8 cellular contexts compared by ENCODE assay signal in the genomic region with DNA sequence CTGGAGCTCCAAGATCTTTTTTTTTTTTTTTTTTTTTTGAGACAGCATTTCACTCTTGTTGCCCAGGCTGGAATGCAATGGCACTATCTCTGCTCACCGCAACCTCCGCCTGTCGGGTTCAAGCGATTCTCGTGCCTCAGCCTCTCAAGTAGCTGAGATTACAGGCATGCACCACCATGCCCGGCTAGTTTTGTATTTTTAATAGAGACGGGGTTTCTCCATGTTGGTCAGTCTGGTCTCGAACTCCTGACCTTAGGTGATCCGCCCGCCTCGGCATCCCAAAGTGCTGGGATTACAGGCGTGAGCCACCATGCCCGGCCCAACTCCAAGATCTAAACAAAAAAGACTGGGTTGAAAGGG. TPM values are rescaled to one million over a fixed set of nuclear protein-coding genes. Genes with fewer than 3 reads are reported as not detected.
DNase-seq lines count a peak whose midpoint lies in the region; ATAC-seq and TF ChIP-seq lines count a peak whose summit lies in the region.
"Not testable (repeated sequence)": the region's sequence is repeated elsewhere in the genome, so short reads cannot be mapped to it uniquely, and the experiment has no call there.

No MANE protein-coding gene starts in this region.

- not testable (repeated sequence) for H3K9me3 ChIP-seq in BE2C; HUES48 (ENCODE audit: control insufficient read depth, insufficient read depth, low read length); T-helper 17 cell (ENCODE audit: control insufficient read depth, low read length, poor library complexity, severe bottlenecking); iPS-18c (ENCODE audit: control insufficient read depth, insufficient read depth, low read length); neural progenitor cell (ENCODE audit: low read depth); stomach smooth muscle (ENCODE audit: control insufficient read depth in 2 of 2, low read length in 2 of 2)

- not testable (repeated sequence) for H3K9ac ChIP-seq in HUES48 (ENCODE audit: low read depth, low read length); neural progenitor cell
- peak overlapping the region; percentile 76 to 97 for H3K9ac ChIP-seq in stomach smooth muscle (ENCODE audit: low read length in 2 of 2)

- H3K27ac Mint-ChIP-seq in T-helper 17 cell = peak overlapping the region; percentile 100
- peak overlapping the region; percentile 100 for H3K27ac Mint-ChIP-seq in activated naive CD4-positive, alpha-beta T cell treated with anti-CD3 and anti-CD28 coated beads for 36 hours
- not testable (repeated sequence) for H3K27ac Mint-ChIP-seq in neural progenitor cell

- peaks cover 58% of the 10 kb centered on the region for H3K4me1 Mint-ChIP-seq in T-helper 17 cell
- H3K4me1 Mint-ChIP-seq in activated naive CD4-positive, alpha-beta T cell treated with anti-CD3 and anti-CD28 coated beads for 36 hours (ENCODE audit: low read depth) = peaks cover 37% of the 10 kb centered on the region
- H3K4me1 Mint-ChIP-seq in neural progenitor cell = not testable (repeated sequence)

- intact Hi-C loops in activated naive CD4-positive, alpha-beta T cell treated with anti-CD3 and anti-CD28 coated beads for 36 hours (cut with micrococcal nuclease) = loop anchor here (1.0 to 5.0 kb wide), 14 partner anchors 12 to 1520 kb away; partner anchors contain the start of genes BZW1, NIF3L1, ORC2 and PPIL3
- intact Hi-C loops in dorsolateral prefrontal cortex (cut with DNase I) = loop anchor here (2.0 to 5.0 kb wide), 5 partner anchors 40 to 215 kb away; partner anchors contain the start of genes HYCC2 (in 1 of the 2) and ORC2 (in 1 of the 2)

- not testable (repeated sequence) for H3K4me1 ChIP-seq in BE2C
- H3K4me1 ChIP-seq in HUES48 (ENCODE audit: control insufficient read depth, insufficient read depth, low read length) = peaks cover 27% of the 10 kb centered on the region
- peaks cover 11% of the 10 kb centered on the region for H3K4me1 ChIP-seq in neural progenitor cell
- H3K4me1 ChIP-seq in stomach smooth muscle (ENCODE audit: control insufficient read depth, insufficient read depth, low read length) = peaks cover 16% of the 10 kb centered on the region

- not testable (repeated sequence) for H3K27ac ChIP-seq in HUES48 (ENCODE audit: low read depth, low read length); neural progenitor cell
- H3K27ac ChIP-seq in dorsolateral prefrontal cortex (peak overlapping the region; percentile 66 to 100 (median 98)), stomach smooth muscle (ENCODE audit: low read length) (peak overlapping the region; percentile 98)

- not testable (repeated sequence) for TF ChIP-seq CTCF in BE2C (IDR thresholded peaks at IDR 0.05; ENCODE audit: low read depth, low read length); dorsolateral prefrontal cortex (IDR thresholded peaks at IDR 0.05 in 54 of 56, conservative IDR thresholded peaks at IDR 0.05 in 2 of 56; ENCODE audit: low read depth in 1 of 56, partially characterized antibody in 56 of 56); neural progenitor cell (IDR thresholded peaks at IDR 0.05)

- peaks cover 19% of the 10 kb centered on the region for H3F3A ChIP-seq in neural progenitor cell (ENCODE audit: low read depth)

- H3K36me3 Mint-ChIP-seq in T-helper 17 cell (ENCODE audit: low read depth) = peaks cover 17% of the 10 kb centered on the region
- peaks cover 36% of the 10 kb centered on the region for H3K36me3 Mint-ChIP-seq in activated naive CD4-positive, alpha-beta T cell treated with anti-CD3 and anti-CD28 coated beads for 36 hours (ENCODE audit: low read depth)
- not testable (repeated sequence) for H3K36me3 Mint-ChIP-seq in neural progenitor cell

- H3K9me3 Mint-ChIP-seq in activated naive CD4-positive, alpha-beta T cell treated with anti-CD3 and anti-CD28 coated beads for 36 hours; neural progenitor cell: not testable (repeated sequence)

- not testable (repeated sequence) for H3K27me3 Mint-ChIP-seq in T-helper 17 cell; activated naive CD4-positive, alpha-beta T cell treated with anti-CD3 and anti-CD28 coated beads for 36 hours (ENCODE audit: low read depth); neural progenitor cell (ENCODE audit: insufficient read depth, low read depth)

- CTCF ChIA-PET in activated naive CD4-positive, alpha-beta T cell treated with anti-CD3 and anti-CD28 coated beads for 36 hours (lab: Charles Lee) = interaction anchor here (0.6 to 7.6 kb wide), 12 partner anchors 14 to 228 kb away, joined by 3 to 56 read pairs (median 4); partner anchors contain the start of gene NIF3L1

- peak overlapping the region; percentile 88 for H3K4me2 ChIP-seq in neural progenitor cell

- not testable (repeated sequence) for H3K36me3 ChIP-seq in BE2C; HUES48 (ENCODE audit: control insufficient read depth, insufficient read depth, low read length); neural progenitor cell; stomach smooth muscle (ENCODE audit: control insufficient read depth in 2 of 2, insufficient read depth in 2 of 2, low read length in 2 of 2)

- H3K4me3 ChIP-seq in BE2C (ENCODE audit: low read depth, low read length) (peak overlapping the region; percentile 89; the same call in 1 of the 2 replicates), HUES48 (ENCODE audit: low read depth, low read length) (peak overlapping the region; percentile 75), dorsolateral prefrontal cortex (peak overlapping the region; percentile 42 to 95 (median 84)), iPS-18c (ENCODE audit: insufficient read depth, low read depth, low read length) (peak overlapping the region; percentile 50; the same call in 1 of the 2 replicates), neural progenitor cell (peak overlapping the region; percentile 54), stomach smooth muscle (ENCODE audit: low read length in 2 of 2) (peak overlapping the region; percentile 60 to 96)

- H4K20me1 ChIP-seq in neural progenitor cell (ENCODE audit: low read depth) = not testable (repeated sequence)

- ATAC-seq in T-helper 17 cell = peak; percentile 8

- DNase-seq in BE2C; dorsolateral prefrontal cortex; neural progenitor cell (ENCODE audit: low spot score): not testable (repeated sequence)
- peak in 1 of 3 donors; percentile 37 for DNase-seq in T-helper 17 cell
- peak; percentile 55 for DNase-seq in activated naive CD4-positive, alpha-beta T cell treated with anti-CD3 and anti-CD28 coated beads for 36 hours

- H3K79me2 ChIP-seq in neural progenitor cell (ENCODE audit: low read depth) = not testable (repeated sequence)

- not testable (repeated sequence) for H3K27me3 ChIP-seq in BE2C; HUES48 (ENCODE audit: control insufficient read depth, insufficient read depth, low read length); dorsolateral prefrontal cortex; neural progenitor cell; stomach smooth muscle (ENCODE audit: control insufficient read depth in 1 of 2, insufficient read depth in 2 of 2, low read length in 2 of 2)

- H2AFZ ChIP-seq in neural progenitor cell (replicated peaks) = peak overlapping the region; percentile 88

- H3K4me3 Mint-ChIP-seq in T-helper 17 cell (peak overlapping the region; percentile 99), neural progenitor cell (peak overlapping the region; percentile 84)
- H3K4me3 Mint-ChIP-seq in activated naive CD4-positive, alpha-beta T cell treated with anti-CD3 and anti-CD28 coated beads for 36 hours = peak overlapping the region; percentile 96

RNA-seq across cellular contexts. Expression of gene CFLAR, which starts 1.8 kb away (rescaled TPM):
- polyA plus RNA-seq in BE2C (2012; ENCODE audit: insufficient read depth, insufficient read length, low read depth) = 11.6 TPM
- 100 to 1,000 TPM; 221 to 223 TPM for total RNA-seq in T-helper 17 cell
- total RNA-seq in activated naive CD4-positive, alpha-beta T cell treated with anti-CD3 and anti-CD28 coated beads for 36 hours = 100 to 1,000 TPM; 214 to 222 TPM
- 100 to 1,000 TPM in 9 of 120 experiments, 10 to 100 TPM in 111; 33.1 to 117 (median 66.9) TPM for total RNA-seq in dorsolateral prefrontal cortex
- total RNA-seq in neural progenitor cell (ENCODE audit: low replicate concordance) = 10.9 and 11.4 TPM in 2 replicates

RNA-seq across cellular contexts. Expression of gene NDUFB3, which starts 45.9 kb away (rescaled TPM):
- 168 TPM for polyA plus RNA-seq in BE2C (2012; ENCODE audit: insufficient read depth, insufficient read length, low read depth)
- 10 to 100 TPM; 23.7 to 33.8 TPM for total RNA-seq in T-helper 17 cell
- 100 to 1,000 TPM; 159 to 162 TPM for total RNA-seq in activated naive CD4-positive, alpha-beta T cell treated with anti-CD3 and anti-CD28 coated beads for 36 hours
- 100 to 1,000 TPM in 30 of 120 experiments, 10 to 100 TPM in 90; 41.9 to 129 (median 85.4) TPM for total RNA-seq in dorsolateral prefrontal cortex
- 50.1 and 125 TPM in 2 replicates for total RNA-seq in neural progenitor cell (ENCODE audit: low replicate concordance)

RNA-seq across cellular contexts. Expression of gene HYCC2, which starts 46.2 kb away (rescaled TPM):
- polyA plus RNA-seq in BE2C (2012; ENCODE audit: insufficient read depth, insufficient read length, low read depth) = 4.7 TPM
- total RNA-seq in T-helper 17 cell = 10 to 100 TPM; 29.4 to 36.5 TPM
- 10 to 100 TPM; 19.1 TPM for total RNA-seq in activated naive CD4-positive, alpha-beta T cell treated with anti-CD3 and anti-CD28 coated beads for 36 hours
- total RNA-seq in dorsolateral prefrontal cortex = 100 to 1,000 TPM in 7 of 120 experiments, 10 to 100 TPM in 113; 40.5 to 110 (median 79.7) TPM
- 6.8 and 9.1 TPM in 2 replicates for total RNA-seq in neural progenitor cell (ENCODE audit: low replicate concordance)
